ENCODE assay signal across 10 cellular contexts in genomic region chr5:93607367-93608258, GRCh38.
A peak's percentile ranks its signal among the peaks of the same experiment; 100 is the strongest.
DNase-seq lines count a peak whose midpoint lies in the region; ATAC-seq and TF ChIP-seq lines count a peak whose summit lies in the region.
"Had no signal": no experiment of that assay in that cellular context is flagged by ENCODE, and none has a peak within 500 bp of the region (broad histone marks: within the 10 kb centered on the region; RNA-seq: fewer than 3 reads in every experiment).

No MANE protein-coding gene starts in this region.

- H3K4me1 ChIP-seq in stomach smooth muscle (ENCODE audit: control insufficient read depth, insufficient read depth, low read length) = peaks cover 15% of the 10 kb centered on the region
- H3K4me1 ChIP-seq: SJCRH30 had no signal

- peaks cover 11% of the 10 kb centered on the region for H3K4me1 Mint-ChIP-seq in activated naive CD8-positive, alpha-beta T cell treated with anti-CD3 and anti-CD28 coated beads, Interleukin-2, amount 50 U/mL, for 24 hours

- H3K27ac ChIP-seq in stomach smooth muscle (ENCODE audit: low read length) = peak overlapping the region; percentile 37
- H3K27ac ChIP-seq: SJCRH30, skin epidermis had no signal

- no peak overlapping the region for H3K4me3 ChIP-seq in HFF-Myc (replicated peaks; ENCODE audit: low read depth, low read length)
- peak overlapping the region; percentile 4 for H3K4me3 ChIP-seq in iPS-11a (ENCODE audit: low read depth, low read length)
- peak overlapping the region in 1 of 2 donors; percentile 1 for H3K4me3 ChIP-seq in stomach smooth muscle (ENCODE audit: low read length in 2 of 2)
- H3K4me3 ChIP-seq: SJCRH30, skin epidermis had no signal

- peaks cover 16% of the 10 kb centered on the region for H3K9me3 Mint-ChIP-seq in activated naive CD8-positive, alpha-beta T cell treated with anti-CD3 and anti-CD28 coated beads, Interleukin-2, amount 50 U/mL, for 24 hours

- no peak overlapping the region for H3K9ac ChIP-seq in stomach smooth muscle (ENCODE audit: low read length in 2 of 2)

- DNase-seq in AG08395 (ENCODE audit: low spot score) (peak; percentile 49), GM10248 (ENCODE audit: extremely low spot score) (no peak), HFF-Myc (ENCODE audit: extremely low read depth, low read depth) (no peak), NCI-H1436 treated with DMSO at 0.1 percent for 48 hours (lab: John Stamatoyannopoulos, UW) (peak; percentile 16), NCI-H1105 (lab: John Stamatoyannopoulos, UW) (no peak)
- no peak for DNase-seq in activated naive CD8-positive, alpha-beta T cell treated with anti-CD3 and anti-CD28 coated beads, Interleukin-2, amount 50 U/mL, for 24 hours

- H3K27me3 ChIP-seq in stomach smooth muscle (ENCODE audit: control insufficient read depth in 1 of 2, insufficient read depth in 2 of 2, low read length in 2 of 2) = peaks cover 44 to 91% of the 10 kb centered on the region in 2 donors
- H3K27me3 ChIP-seq: SJCRH30 had no signal

- peak; percentile 81 for TF ChIP-seq CTCF in GM10248 (IDR thresholded peaks at IDR 0.05; ENCODE audit: control extremely low read depth, extremely low read depth, low read depth, missing control alignments)
- TF ChIP-seq CTCF in HFF-Myc (IDR thresholded peaks at IDR 0.05; ENCODE audit: low read depth, low read length, missing control alignments) = peak; percentile 60

- peaks cover 95% of the 10 kb centered on the region for H3K27me3 Mint-ChIP-seq in activated naive CD8-positive, alpha-beta T cell treated with anti-CD3 and anti-CD28 coated beads, Interleukin-2, amount 50 U/mL, for 24 hours

- peak; percentile 72 for ATAC-seq in activated naive CD8-positive, alpha-beta T cell treated with anti-CD3 and anti-CD28 coated beads, Interleukin-2, amount 50 U/mL, for 24 hours

- peaks cover 5% of the 10 kb centered on the region for H3K36me3 Mint-ChIP-seq in activated naive CD8-positive, alpha-beta T cell treated with anti-CD3 and anti-CD28 coated beads, Interleukin-2, amount 50 U/mL, for 24 hours (ENCODE audit: low read depth)

- no peaks in the 10 kb centered on the region for H3K36me3 ChIP-seq in stomach smooth muscle (ENCODE audit: control insufficient read depth in 2 of 2, insufficient read depth in 2 of 2, low read length in 2 of 2)
- H3K36me3 ChIP-seq: SJCRH30 had no signal

- CTCF ChIA-PET in GM10248 (lab: Yijun Ruan, JAX) = interaction anchor here (1.1 to 4.1 kb wide), 16 partner anchors 9 to 1243 kb away, joined by 3 to 33 read pairs (median 4); no protein-coding TSS in a partner anchor

- no peak overlapping the region for H3K4me3 Mint-ChIP-seq in activated naive CD8-positive, alpha-beta T cell treated with anti-CD3 and anti-CD28 coated beads, Interleukin-2, amount 50 U/mL, for 24 hours

- POLR2A ChIA-PET in GM10248 (lab: Yijun Ruan, JAX) = no interaction called here

- H3K27ac Mint-ChIP-seq in activated naive CD8-positive, alpha-beta T cell treated with anti-CD3 and anti-CD28 coated beads, Interleukin-2, amount 50 U/mL, for 24 hours = no peak overlapping the region

- H3K9me3 ChIP-seq in stomach smooth muscle (ENCODE audit: control insufficient read depth in 2 of 2, low read length in 2 of 2) = no peaks in the 10 kb centered on the region
- H3K9me3 ChIP-seq: SJCRH30 had no signal

Comparison
In these comparisons a context has a peak if more than half of its experiments do, and no peak if none do; other contexts are left out.
1. DNase-seq: peak in AG08395 (single experiment) and NCI-H1436 treated with DMSO at 0.1 percent for 48 hours (single experiment); none in GM10248 (single experiment), HFF-Myc (single experiment), activated naive CD8-positive, alpha-beta T cell treated with anti-CD3 and anti-CD28 coated beads, Interleukin-2, amount 50 U/mL, for 24 hours (single experiment) and NCI-H1105 (single experiment).